32 cellular contexts compared by ENCODE assay signal in the genomic region with DNA sequence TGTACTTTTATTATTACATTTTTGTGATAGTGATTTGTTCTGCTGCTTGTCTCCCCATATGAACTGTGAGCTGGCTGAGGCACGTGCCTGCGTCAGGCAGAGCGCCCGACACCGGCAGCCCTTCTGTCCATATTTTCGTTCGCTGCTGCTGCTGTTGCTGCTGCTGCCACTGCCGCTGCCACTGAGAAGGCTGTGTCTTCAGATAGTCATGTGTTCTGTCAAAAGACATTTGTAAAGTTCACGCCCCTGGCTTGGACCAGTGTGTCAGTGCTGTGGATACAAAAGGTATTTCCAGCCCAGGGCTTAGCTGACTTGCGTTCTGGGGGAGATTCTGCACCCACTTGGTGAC. TPM values are rescaled to one million over a fixed set of nuclear protein-coding genes. Genes with fewer than 3 reads are reported as not detected.
DNase-seq lines count a peak whose midpoint lies in the region; ATAC-seq and TF ChIP-seq lines count a peak whose summit lies in the region.
"Had no signal": no experiment of that assay in that cellular context is flagged by ENCODE, and none has a peak within 500 bp of the region (broad histone marks: within the 10 kb centered on the region; RNA-seq: fewer than 3 reads in every experiment).

No MANE protein-coding gene starts in this region.

- POLR2A ChIA-PET in activated CD8-positive, alpha-beta T cell treated with anti-CD3 and anti-CD28 coated beads for 36 hours (lab: Charles Lee): no interaction called here
- POLR2A ChIA-PET in SK-N-SH (lab: Yijun Ruan, JAX): no interaction called here

- H3K27me3 ChIP-seq in right atrium auricular region (no peaks in the 10 kb centered on the region), uterus (no peaks in the 10 kb centered on the region), SK-N-SH (ENCODE audit: insufficient read depth) (no peaks in the 10 kb centered on the region)
- H3K27me3 ChIP-seq: foreskin keratinocyte, hepatocyte, pancreas, Peyer's patch, right lobe of liver, thyroid gland had no signal

- no peak for TF ChIP-seq RAD21 in SK-N-SH (IDR thresholded peaks at IDR 0.05; ENCODE audit: low read length)

- no peaks in the 10 kb centered on the region for H3F3A ChIP-seq in SK-N-SH (replicated peaks; ENCODE audit: insufficient read depth)

- CTCF ChIA-PET in activated CD8-positive, alpha-beta T cell treated with anti-CD3 and anti-CD28 coated beads for 36 hours (lab: Charles Lee): no interaction called here
- CTCF ChIA-PET in SK-N-SH (lab: Yijun Ruan, JAX): no interaction called here

- no peaks in the 10 kb centered on the region for H4K20me1 ChIP-seq in SK-N-SH (ENCODE audit: insufficient read depth)

- H3K4me3 ChIP-seq in right atrium auricular region (no peak overlapping the region), coronary artery (peak overlapping the region; percentile 47), uterus (no peak overlapping the region), SK-N-SH (ENCODE audit: low read depth in 2 of 2, low read length in 1 of 2) (no peak overlapping the region)
- H3K4me3 ChIP-seq: dorsolateral prefrontal cortex, hepatocyte, pancreas, Peyer's patch, right lobe of liver, thyroid gland had no signal

- H3K4me1 Mint-ChIP-seq in nephron: peaks cover 50% of the 10 kb centered on the region
- no peaks in the 10 kb centered on the region for H3K4me1 Mint-ChIP-seq in activated T-cell treated with anti-CD3 and anti-CD28 coated beads, Interleukin-2, amount 50 U/mL, for 72 hours (ENCODE audit: low read depth)
- H3K4me1 Mint-ChIP-seq in activated CD8-positive, alpha-beta T cell treated with anti-CD3 and anti-CD28 coated beads for 36 hours (ENCODE audit: low read depth): no peaks in the 10 kb centered on the region
- H3K4me1 Mint-ChIP-seq: activated naive CD4-positive, alpha-beta T cell treated with anti-CD3 and anti-CD28 coated beads, Interleukin-2, amount 10 ng/mL, durations not matched to agents 7 days and 5 days; CD4-positive, alpha-beta memory T cell; central memory CD8-positive, alpha-beta T cell; naive thymus-derived CD8-positive, alpha-beta T cell had no signal

- TF ChIP-seq CTCF in right atrium auricular region (IDR thresholded peaks at IDR 0.05): no peak
- no peak for TF ChIP-seq CTCF in coronary artery (IDR thresholded peaks at IDR 0.05)
- TF ChIP-seq CTCF in nephron (IDR thresholded peaks at IDR 0.05; ENCODE audit: unreplicated experiment in 3 of 3): no peak
- TF ChIP-seq CTCF in uterus (IDR thresholded peaks at IDR 0.05): no peak
- TF ChIP-seq CTCF in activated CD8-positive, alpha-beta T cell treated with anti-CD3 and anti-CD28 coated beads for 36 hours (IDR thresholded peaks at IDR 0.05): no peak
- TF ChIP-seq CTCF in SK-N-SH (IDR thresholded peaks at IDR 0.05): no peak

- H3K9me2 ChIP-seq in SK-N-SH: no peaks in the 10 kb centered on the region

- H3K36me3 Mint-ChIP-seq in nephron (ENCODE audit: low read depth): no peaks in the 10 kb centered on the region
- H3K36me3 Mint-ChIP-seq in activated T-cell treated with anti-CD3 and anti-CD28 coated beads, Interleukin-2, amount 50 U/mL, for 72 hours (ENCODE audit: insufficient read depth in 2 of 2): no peaks in the 10 kb centered on the region
- H3K36me3 Mint-ChIP-seq in activated CD8-positive, alpha-beta T cell treated with anti-CD3 and anti-CD28 coated beads for 36 hours (ENCODE audit: low read depth): no peaks in the 10 kb centered on the region
- H3K36me3 Mint-ChIP-seq: activated naive CD4-positive, alpha-beta T cell treated with anti-CD3 and anti-CD28 coated beads, Interleukin-2, amount 10 ng/mL, durations not matched to agents 7 days and 5 days; CD4-positive, alpha-beta memory T cell; mesothelial cell of epicardium; naive thymus-derived CD8-positive, alpha-beta T cell had no signal

- TF ChIP-seq EP300 in SK-N-SH (IDR thresholded peaks at IDR 0.05; ENCODE audit: borderline replicate concordance in 1 of 2, low read depth in 1 of 2, low read length in 1 of 2): no peak

- peak overlapping the region in 1 of 2 donors; percentile 64 for H3K27ac ChIP-seq in right atrium auricular region
- peak overlapping the region in 1 of 2 donors; percentile 77 for H3K27ac ChIP-seq in coronary artery
- H3K27ac ChIP-seq in uterus: peak overlapping the region; percentile 57 to 69
- H3K27ac ChIP-seq in SK-N-SH (ENCODE audit: low read depth in 2 of 2, low read length in 1 of 2): no peak overlapping the region
- H3K27ac ChIP-seq: 22Rv1, dorsolateral prefrontal cortex, foreskin keratinocyte, pancreas, right lobe of liver had no signal

- no peaks in the 10 kb centered on the region for H3K36me3 ChIP-seq in right atrium auricular region
- H3K36me3 ChIP-seq in uterus: no peaks in the 10 kb centered on the region
- H3K36me3 ChIP-seq in SK-N-SH (replicated peaks in 1 of 2; ENCODE audit: control insufficient read depth in 1 of 2, insufficient read depth in 2 of 2, low read length in 1 of 2): no peaks in the 10 kb centered on the region
- H3K36me3 ChIP-seq: pancreas, Peyer's patch, right lobe of liver, thyroid gland had no signal

- intact Hi-C loops in Right ventricle myocardium superior (cut with DNase I) (no loop called here), uterus (cut with DNase I; ENCODE audit: low total_unique reads) (no loop called here)
- intact Hi-C loops in activated CD8-positive, alpha-beta T cell treated with anti-CD3 and anti-CD28 coated beads for 36 hours (cut with micrococcal nuclease): no loop called here

- H3K9me3 ChIP-seq in right atrium auricular region (no peaks in the 10 kb centered on the region), uterus (no peaks in the 10 kb centered on the region), SK-N-SH (no peaks in the 10 kb centered on the region)
- H3K9me3 ChIP-seq: pancreas, Peyer's patch, right lobe of liver, thyroid gland had no signal

- peak overlapping the region in 2 of 3 experiments; percentile 16 to 74 for H3K27ac Mint-ChIP-seq in nephron
- no peak overlapping the region for H3K27ac Mint-ChIP-seq in activated T-cell treated with anti-CD3 and anti-CD28 coated beads, Interleukin-2, amount 50 U/mL, for 72 hours
- no peak overlapping the region for H3K27ac Mint-ChIP-seq in activated CD8-positive, alpha-beta T cell treated with anti-CD3 and anti-CD28 coated beads for 36 hours
- H3K27ac Mint-ChIP-seq: activated naive CD4-positive, alpha-beta T cell treated with anti-CD3 and anti-CD28 coated beads, Interleukin-2, amount 10 ng/mL, durations not matched to agents 7 days and 5 days; CD4-positive, alpha-beta memory T cell; naive thymus-derived CD8-positive, alpha-beta T cell; T-helper 1 cell treated with Interleukin-12 subunit alpha and Interleukin-12 subunit beta and Interleukin-4 antibody, amounts not matched to agents 30 μg/mL and 1 μg/mL, for 36 hours had no signal

- no peak overlapping the region for H3K9ac ChIP-seq in SK-N-SH

- no peaks in the 10 kb centered on the region for H3K9me3 Mint-ChIP-seq in nephron
- H3K9me3 Mint-ChIP-seq in activated T-cell treated with anti-CD3 and anti-CD28 coated beads, Interleukin-2, amount 50 U/mL, for 72 hours: no peaks in the 10 kb centered on the region
- H3K9me3 Mint-ChIP-seq in activated CD8-positive, alpha-beta T cell treated with anti-CD3 and anti-CD28 coated beads for 36 hours: no peaks in the 10 kb centered on the region
- H3K9me3 Mint-ChIP-seq: activated naive CD4-positive, alpha-beta T cell treated with anti-CD3 and anti-CD28 coated beads, Interleukin-2, amount 10 ng/mL, durations not matched to agents 7 days and 5 days; central memory CD8-positive, alpha-beta T cell; mesothelial cell of epicardium; naive thymus-derived CD8-positive, alpha-beta T cell; T-helper 1 cell treated with Interleukin-12 subunit alpha and Interleukin-12 subunit beta and Interleukin-4 antibody, amounts not matched to agents 30 μg/mL and 1 μg/mL, for 36 hours had no signal

- no peak overlapping the region for H2AFZ ChIP-seq in SK-N-SH (ENCODE audit: low read depth)
- H2AFZ ChIP-seq: hepatocyte had no signal

- H3K79me2 ChIP-seq in SK-N-SH (ENCODE audit: insufficient read depth): no peaks in the 10 kb centered on the region
- H3K79me2 ChIP-seq: hepatocyte had no signal

- peak; percentile 51 for ATAC-seq in Right ventricle myocardium superior (ENCODE audit: poor library complexity)
- no peak for ATAC-seq in activated T-cell treated with anti-CD3 and anti-CD28 coated beads, Interleukin-2, amount 50 U/mL, for 72 hours (replicated peaks in 1 of 2)
- no peak for ATAC-seq in activated CD8-positive, alpha-beta T cell treated with anti-CD3 and anti-CD28 coated beads for 36 hours
- ATAC-seq: foreskin keratinocyte; naive thymus-derived CD8-positive, alpha-beta T cell had no signal

- H3K4me1 ChIP-seq in right atrium auricular region (peaks cover 0 to 24% of the 10 kb centered on the region in 2 donors), uterus (peaks cover 8 to 17% of the 10 kb centered on the region in 2 donors), SK-N-SH (ENCODE audit: control insufficient read depth in 1 of 2, insufficient read depth in 2 of 2, low read depth in 1 of 2, low read length in 1 of 2) (no peaks in the 10 kb centered on the region)
- H3K4me1 ChIP-seq: foreskin keratinocyte, pancreas, Peyer's patch, right lobe of liver, thyroid gland had no signal

- 94% methylated on average over 10 of the region's 10 CpGs for WGBS in SK-N-SH (ENCODE audit: low lambda C conversion rate)

- peaks cover 5% of the 10 kb centered on the region for H3K27me3 Mint-ChIP-seq in nephron (ENCODE audit: low read depth)
- no peaks in the 10 kb centered on the region for H3K27me3 Mint-ChIP-seq in activated T-cell treated with anti-CD3 and anti-CD28 coated beads, Interleukin-2, amount 50 U/mL, for 72 hours (ENCODE audit: low read depth)
- H3K27me3 Mint-ChIP-seq in activated CD8-positive, alpha-beta T cell treated with anti-CD3 and anti-CD28 coated beads for 36 hours: peaks cover 4% of the 10 kb centered on the region

- no peak overlapping the region for H3K4me3 Mint-ChIP-seq in nephron
- H3K4me3 Mint-ChIP-seq in activated T-cell treated with anti-CD3 and anti-CD28 coated beads, Interleukin-2, amount 50 U/mL, for 72 hours: no peak overlapping the region
- no peak overlapping the region for H3K4me3 Mint-ChIP-seq in activated CD8-positive, alpha-beta T cell treated with anti-CD3 and anti-CD28 coated beads for 36 hours
- H3K4me3 Mint-ChIP-seq: activated naive CD4-positive, alpha-beta T cell treated with anti-CD3 and anti-CD28 coated beads, Interleukin-2, amount 10 ng/mL, durations not matched to agents 7 days and 5 days; CD4-positive, alpha-beta memory T cell; central memory CD8-positive, alpha-beta T cell; mesothelial cell of epicardium; naive thymus-derived CD8-positive, alpha-beta T cell; T-helper 1 cell treated with Interleukin-12 subunit alpha and Interleukin-12 subunit beta and Interleukin-4 antibody, amounts not matched to agents 30 μg/mL and 1 μg/mL, for 36 hours had no signal

- DNase-seq in Right ventricle myocardium superior: no peak
- DNase-seq in right atrium auricular region (ENCODE audit: low spot score): no peak
- no peak for DNase-seq in coronary artery (ENCODE audit: low spot score)
- no peak for DNase-seq in uterus
- no peak for DNase-seq in activated T-cell treated with anti-CD3 and anti-CD28 coated beads, Interleukin-2, amount 50 U/mL, for 72 hours
- no peak for DNase-seq in activated CD8-positive, alpha-beta T cell treated with anti-CD3 and anti-CD28 coated beads for 36 hours
- no peak for DNase-seq in SK-N-SH
- DNase-seq: activated CD4-positive, alpha-beta T cell treated with anti-CD3 and anti-CD28 coated beads for 48 hours; activated naive CD4-positive, alpha-beta T cell treated with anti-CD3 and anti-CD28 coated beads, Interleukin-2, amount 10 ng/mL, durations not matched to agents 7 days and 5 days; CD4-positive, alpha-beta memory T cell; DMS 273 treated with DMSO at 0.1 percent for 48 hours; dorsolateral prefrontal cortex; foreskin keratinocyte; GF-D8; Kasumi-1; MV-4-11; NCI-H2171 treated with DMSO at 0.1 percent for 48 hours; NCI-H524 treated with DMSO at 0.1 percent for 48 hours; Peyer's patch; stimulated activated CD4-positive, alpha-beta T cell treated with anti-CD3 and anti-CD28 coated beads, Interleukin-4, amount 100 ng/mL, for 4 hours; stimulated activated naive CD4-positive, alpha-beta T cell; thyroid gland had no signal

- TF ChIP-seq POLR2A in uterus (IDR thresholded peaks at IDR 0.05): no peak

- no peak overlapping the region for H3K4me2 ChIP-seq in SK-N-SH

RNA-seq across cellular contexts. Expression of gene TWIST2, which starts 47.0 kb away (rescaled TPM):
- total RNA-seq in Right ventricle myocardium superior (1.9 TPM), right atrium auricular region (10 to 100 TPM in 1 of 2 donors, 1 to 10 TPM in 1; 6.2 to 26.1 TPM), uterus (100 to 1,000 TPM in 1 of 4 donors, 10 to 100 TPM in 3; 28.1 to 199 (median 63.9) TPM)
- total RNA-seq in activated T-cell treated with anti-CD3 and anti-CD28 coated beads, Interleukin-2, amount 50 U/mL, for 72 hours: not detected
- total RNA-seq in activated CD8-positive, alpha-beta T cell treated with anti-CD3 and anti-CD28 coated beads for 36 hours: not detected
- 10.2 and 19.5 TPM in 2 replicates for polyA plus RNA-seq in SK-N-SH (2012; rRNA removed)
- 11.9 and 18.3 TPM in 2 replicates for polyA plus RNA-seq in SK-N-SH (2012; cell fraction: cytosol; rRNA removed)
- polyA plus RNA-seq in SK-N-SH (2012; cell fraction: nucleus; rRNA removed): 7.8 and 10.7 TPM in 2 replicates
- total RNA-seq: CD4-positive, alpha-beta memory T cell; left lobe of liver; naive thymus-derived CD8-positive, alpha-beta T cell had no signal
- polyA plus RNA-seq: CD4-positive, alpha-beta memory T cell; naive thymus-derived CD8-positive, alpha-beta T cell had no signal

Comparison
In these comparisons a context has a peak if more than half of its experiments do, and no peak if none do; other contexts are left out.
1. H3K27ac ChIP-seq: peak in uterus (2 of 2); none in SK-N-SH (0 of 2).
2. H3K27ac Mint-ChIP-seq: peak in nephron (2 of 3); none in activated T-cell treated with anti-CD3 and anti-CD28 coated beads, Interleukin-2, amount 50 U/mL, for 72 hours (single experiment) and activated CD8-positive, alpha-beta T cell treated with anti-CD3 and anti-CD28 coated beads for 36 hours (single experiment).